11 cellular contexts compared by ENCODE assay signal in the genomic region with DNA sequence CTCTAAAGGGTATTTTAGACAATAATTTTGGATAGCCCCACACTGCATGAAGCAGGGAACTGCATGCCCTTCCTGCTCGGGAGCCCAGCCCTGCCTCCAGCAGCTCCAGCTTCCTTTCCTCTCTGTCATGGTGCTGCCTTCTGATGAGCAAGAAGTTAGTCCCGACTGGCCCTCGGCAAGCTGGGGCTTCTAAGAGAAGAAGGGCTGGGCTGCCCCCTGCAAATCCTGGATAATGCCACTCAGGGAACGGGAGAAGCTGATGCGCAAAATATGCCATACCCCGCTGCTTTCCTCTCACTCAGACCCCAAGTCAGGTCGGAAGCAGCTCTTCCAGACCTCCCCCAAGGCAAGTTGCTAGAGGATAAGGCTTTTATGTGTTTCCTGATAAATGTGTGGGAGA.
DNase-seq lines count a peak whose midpoint lies in the region; ATAC-seq, FAIRE-seq and TF ChIP-seq lines count a peak whose summit lies in the region.
"Had no signal": no experiment of that assay in that cellular context is flagged by ENCODE, and none has a peak within 500 bp of the region (broad histone marks: within the 10 kb centered on the region; RNA-seq: fewer than 3 reads in every experiment).

No MANE protein-coding gene starts in this region.

- intact Hi-C loops in CD4-positive, alpha-beta memory T cell (cut with micrococcal nuclease) = loop anchor here (2.0 to 5.0 kb wide), 4 partner anchors 54 to 540 kb away; no protein-coding TSS in a partner anchor
- intact Hi-C loops in ascending aorta (cut with DNase I) = loop anchor here (5.0 kb wide), 6 partner anchors 84 to 259 kb away; no protein-coding TSS in a partner anchor

- H3K27me3 Mint-ChIP-seq in CD4-positive, alpha-beta memory T cell = no peaks in the 10 kb centered on the region
- H3K27me3 Mint-ChIP-seq in activated naive CD8-positive, alpha-beta T cell = no peaks in the 10 kb centered on the region

- no peaks in the 10 kb centered on the region for H3K27me3 ChIP-seq in CD4-positive, alpha-beta memory T cell (ENCODE audit: insufficient read depth, low read length)
- H3K27me3 ChIP-seq in muscle layer of duodenum (ENCODE audit: low read depth, low read length) = no peaks in the 10 kb centered on the region
- no peaks in the 10 kb centered on the region for H3K27me3 ChIP-seq in ascending aorta

- H3K4me1 ChIP-seq in CD4-positive, alpha-beta memory T cell (ENCODE audit: insufficient read depth, low read length) = peaks cover 89% of the 10 kb centered on the region
- H3K4me1 ChIP-seq in muscle layer of duodenum (ENCODE audit: control insufficient read depth in 1 of 2, insufficient read depth in 2 of 2, low read length in 2 of 2) (peaks cover 9% of the 10 kb centered on the region in 2 donors), ascending aorta (peaks cover 7 to 34% of the 10 kb centered on the region in 2 donors)

- DNase-seq in CD4-positive, alpha-beta memory T cell = no peak
- DNase-seq in GM12891 (ENCODE audit: insufficient read length, low spot score) = no peak
- DNase-seq in NCI-H1417 (lab: John Stamatoyannopoulos, UW) = no peak
- no peak for DNase-seq in GM13977 (ENCODE audit: low spot score)
- no peak for DNase-seq in ascending aorta (ENCODE audit: low spot score in 2 of 2)
- DNase-seq: DMS153, erythroblast, kidney glomerular epithelial cell had no signal

- peak overlapping the region; percentile 90 for H3K27ac ChIP-seq in CD4-positive, alpha-beta memory T cell (ENCODE audit: low read depth, low read length)
- peak overlapping the region; percentile 48 for H3K27ac ChIP-seq in muscle layer of duodenum (ENCODE audit: low read length)
- H3K27ac ChIP-seq in ascending aorta = peak overlapping the region in 1 of 2 donors; percentile 36

- no peaks in the 10 kb centered on the region for H3K36me3 ChIP-seq in CD4-positive, alpha-beta memory T cell (ENCODE audit: insufficient read depth, low read length)
- no peaks in the 10 kb centered on the region for H3K36me3 ChIP-seq in muscle layer of duodenum (ENCODE audit: control insufficient read depth in 1 of 2, insufficient read depth in 2 of 2, low read length in 2 of 2)
- no peaks in the 10 kb centered on the region for H3K36me3 ChIP-seq in ascending aorta

- no peak for ATAC-seq in HG02884 (IDR thresholded peaks at IDR 0.05; ENCODE audit: unreplicated experiment)

- peak overlapping the region; percentile 87 to 95 (median 94) for H3K4me3 Mint-ChIP-seq in CD4-positive, alpha-beta memory T cell
- peak overlapping the region; percentile 85 for H3K4me3 Mint-ChIP-seq in activated naive CD8-positive, alpha-beta T cell

- H3K9me3 Mint-ChIP-seq in CD4-positive, alpha-beta memory T cell = peaks cover 0 to 11% (median 4%) of the 10 kb centered on the region in 8 donors
- H3K9me3 Mint-ChIP-seq in activated naive CD8-positive, alpha-beta T cell (ENCODE audit: low read depth) = peaks cover 7% of the 10 kb centered on the region

- TF ChIP-seq CTCF in GM13977 (IDR thresholded peaks at IDR 0.05; ENCODE audit: extremely low read depth, insufficient read depth, missing control alignments) (no peak), ascending aorta (IDR thresholded peaks at IDR 0.05) (no peak)

- no peaks in the 10 kb centered on the region for H3K9me3 ChIP-seq in CD4-positive, alpha-beta memory T cell (ENCODE audit: control insufficient read depth in 1 of 2, low read length in 2 of 2)
- H3K9me3 ChIP-seq in muscle layer of duodenum (ENCODE audit: control insufficient read depth in 1 of 2, low read length in 2 of 2) = no peaks in the 10 kb centered on the region
- H3K9me3 ChIP-seq in ascending aorta = no peaks in the 10 kb centered on the region

- TF ChIP-seq POLR2A in GM12891 (IDR thresholded peaks at IDR 0.05; ENCODE audit: low read depth, low read length) = no peak

- H3K4me1 Mint-ChIP-seq in CD4-positive, alpha-beta memory T cell = peaks cover 67 to 98% (median 82%) of the 10 kb centered on the region in 4 donors
- peaks cover 94% of the 10 kb centered on the region for H3K4me1 Mint-ChIP-seq in activated naive CD8-positive, alpha-beta T cell (ENCODE audit: low read depth)

- H3K27ac Mint-ChIP-seq in CD4-positive, alpha-beta memory T cell = peak overlapping the region; percentile 98 to 100 (median 99)
- peak overlapping the region; percentile 98 for H3K27ac Mint-ChIP-seq in activated naive CD8-positive, alpha-beta T cell

- H3K36me3 Mint-ChIP-seq in CD4-positive, alpha-beta memory T cell = peaks cover 10 to 29% of the 10 kb centered on the region in 2 donors
- H3K36me3 Mint-ChIP-seq in activated naive CD8-positive, alpha-beta T cell = peaks cover 5% of the 10 kb centered on the region

- FAIRE-seq in GM12891 (lab: Jason Lieb, UNC) = peak; percentile 50

- CTCF ChIA-PET in CD4-positive, alpha-beta memory T cell (lab: Charles Lee; ENCODE audit: partially characterized antibody) = interaction anchor here (0.6 to 11.6 kb wide), 31 partner anchors 10 to 540 kb away, joined by 3 to 173 read pairs (median 7); no protein-coding TSS in a partner anchor

- peak overlapping the region; percentile 68 for H3K4me3 ChIP-seq in CD4-positive, alpha-beta memory T cell (ENCODE audit: low read length in 2 of 2)
- no peak overlapping the region for H3K4me3 ChIP-seq in muscle layer of duodenum (ENCODE audit: low read depth in 1 of 2, low read length in 2 of 2)
- no peak overlapping the region for H3K4me3 ChIP-seq in ascending aorta

- POLR2A ChIA-PET in CD4-positive, alpha-beta memory T cell (lab: Charles Lee; ENCODE audit: partially characterized antibody) = interaction anchor here (1.0 to 21.5 kb wide), 37 partner anchors 9 to 540 kb away, joined by 3 to 888 read pairs (median 6); a partner anchor contains a TSS

- in situ Hi-C loops in GM13977 (cut with MboI; ENCODE audit: low pct_unique_long_range_greater_than_20kb, low sequenced_read_pairs, unreplicated experiment) = loop anchor here (25.0 kb wide), 1 partner anchor 171 kb away; no protein-coding TSS in a partner anchor

TF ChIP-seq in GM12891, 5 proteins besides CTCF, POLR2A, EP300 and RAD21:
- TF ChIP-seq TAF1 (IDR thresholded peaks at IDR 0.05; ENCODE audit: low read depth, low read length) (no peak), POU2F2 (IDR thresholded peaks at IDR 0.05; ENCODE audit: low read depth, low read length) (no peak), PAX5 (IDR thresholded peaks at IDR 0.05; ENCODE audit: insufficient read depth, low read length, severe bottlenecking) (no peak), POLR2AphosphoS5 (IDR thresholded peaks at IDR 0.05; ENCODE audit: low read depth, low read length) (no peak), SPI1 (IDR thresholded peaks at IDR 0.05; ENCODE audit: low read depth, low read length) (no peak)
TF ChIP-seq in GM12891: peak in this region for 0.

Comparison
In these comparisons a context has a peak if more than half of its experiments do, and no peak if none do; other contexts are left out.
1. H3K4me3 ChIP-seq: peak in CD4-positive, alpha-beta memory T cell (2 of 2); none in muscle layer of duodenum (0 of 2) and ascending aorta (0 of 2).